ENCODE assay signal across 8 cellular contexts in the genomic region with DNA sequence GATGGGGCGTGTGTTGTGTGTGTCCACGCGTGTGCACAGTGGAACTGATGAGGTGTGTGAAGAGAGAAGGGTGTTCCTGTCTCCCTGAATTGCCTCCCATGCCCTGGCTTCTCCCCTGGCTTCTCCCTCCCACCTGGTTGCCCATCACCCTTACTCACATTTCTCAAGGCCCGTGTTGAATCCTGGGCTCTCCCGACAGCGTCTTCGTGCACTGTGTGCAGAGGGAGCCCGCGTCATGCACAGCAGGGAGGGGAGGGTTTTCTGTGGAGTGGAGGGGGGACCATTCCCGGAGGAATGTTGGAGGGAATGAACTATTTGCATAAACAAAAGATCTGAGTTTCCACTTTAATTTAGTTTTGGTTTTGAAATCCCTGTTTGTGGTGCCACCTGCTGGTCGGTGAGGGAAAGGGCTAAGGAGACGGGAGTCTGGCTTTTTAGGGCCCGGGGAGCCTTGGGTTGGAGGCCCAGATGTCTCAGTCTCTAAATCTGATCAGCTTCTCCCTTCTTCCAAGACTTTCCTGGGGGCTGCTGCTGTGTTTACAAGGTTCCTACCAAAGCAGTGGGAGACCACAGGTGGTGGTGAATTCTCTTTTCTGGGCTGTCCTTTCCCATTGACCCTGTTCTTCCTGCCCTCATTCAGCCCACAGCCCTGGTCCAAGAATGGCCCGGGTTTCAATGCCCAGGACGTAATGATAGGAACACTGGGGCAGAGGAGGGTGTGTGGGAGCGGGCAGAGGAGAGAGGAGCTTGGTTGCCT. TPM values are rescaled to one million over a fixed set of nuclear protein-coding genes. Genes with fewer than 3 reads are reported as not detected.
DNase-seq lines count a peak whose midpoint lies in the region; ATAC-seq, FAIRE-seq and TF ChIP-seq lines count a peak whose summit lies in the region.

A gene (minus strand): TSS at position 217 of the 757 bp plus-strand sequence. CDS start 57 bp downstream, at position 160.

- POLR2A ChIA-PET in A549 (lab: Yijun Ruan, JAX): interaction anchor here (0.6 to 3.6 kb wide), 3 partner anchors 18 to 32 kb away, joined by 3 to 19 read pairs (median 4); a partner anchor contains a TSS

- TF ChIP-seq CTCF in A549 (IDR thresholded peaks at IDR 0.05): peak; percentile 92

- H3K9me3 Mint-ChIP-seq in effector memory CD8-positive, alpha-beta T cell: no peaks in the 10 kb centered on the region
- H3K9me3 Mint-ChIP-seq in memory B cell: no peaks in the 10 kb centered on the region

- WGBS in A549 (ENCODE audit: missing lambda C conversion rate): 24% methylated on average over 16 of the region's 16 CpGs

- H3K4me3 ChIP-seq in A549: peak within 1 kb of the TSS; percentile 37

- peak within 1 kb of the TSS; percentile 79 for H3K4me2 ChIP-seq in A549

- peaks cover 20% of the 10 kb centered on the region; the same call in 2 of the 3 replicates for H3K4me1 ChIP-seq in A549

- peak within 1 kb of the TSS; percentile 85 to 91 for H3K27ac ChIP-seq in A549

- CTCF ChIA-PET in A549 (lab: Yijun Ruan, JAX): interaction anchor here (0.5 to 13.4 kb wide), 23 partner anchors 10 to 161 kb away, joined by 3 to 197 read pairs (median 4); a partner anchor contains a TSS

- peak; percentile 88 to 92 for TF ChIP-seq RAD21 in A549 (conservative IDR thresholded peaks at IDR 0.05 in 1 of 2, IDR thresholded peaks at IDR 0.05 in 1 of 2)

- peaks cover 6 to 10% of the 10 kb centered on the region in 2 donors for H3K27me3 Mint-ChIP-seq in effector memory CD8-positive, alpha-beta T cell
- H3K27me3 Mint-ChIP-seq in memory B cell: peaks cover 5% of the 10 kb centered on the region

- ATAC-seq in A549 (peak; percentile 52 to 80), memory B cell (ENCODE audit: low read depth) (peak; percentile 58), GM19023 (IDR thresholded peaks at IDR 0.05; ENCODE audit: unreplicated experiment) (no peak)
- ATAC-seq in effector memory CD8-positive, alpha-beta T cell (replicated peaks): peak; percentile 76

- FAIRE-seq in A549 (lab: Jason Lieb, UNC): peak; percentile 7
- FAIRE-seq in GM12891 (lab: Jason Lieb, UNC): peak; percentile 87

- no peaks in the 10 kb centered on the region for H3K9me3 ChIP-seq in A549

- TF ChIP-seq POLR2A in A549 (IDR thresholded peaks at IDR 0.05; ENCODE audit: low read length): no peak
- no peak for TF ChIP-seq POLR2A in GM12891 (IDR thresholded peaks at IDR 0.05; ENCODE audit: low read depth, low read length)

- peak within 1 kb of the TSS; percentile 80 to 82 for H3K4me3 Mint-ChIP-seq in effector memory CD8-positive, alpha-beta T cell
- peak within 1 kb of the TSS; percentile 88 for H3K4me3 Mint-ChIP-seq in memory B cell

- H3K27ac Mint-ChIP-seq in effector memory CD8-positive, alpha-beta T cell: peak within 1 kb of the TSS; percentile 41 to 82
- no peak within 1 kb of the TSS for H3K27ac Mint-ChIP-seq in memory B cell

- H3K36me3 Mint-ChIP-seq in effector memory CD8-positive, alpha-beta T cell (ENCODE audit: insufficient read depth): peaks cover 2% of the 10 kb centered on the region
- H3K36me3 Mint-ChIP-seq in memory B cell: no peaks in the 10 kb centered on the region

- no peak for TF ChIP-seq EP300 in A549 (IDR thresholded peaks at IDR 0.05)

- DNase-seq in A549 (ENCODE audit: low read depth in 1 of 2, low spot score in 1 of 2): peak; percentile 69 to 72
- DNase-seq in GM12891 (ENCODE audit: insufficient read length, low spot score): peak; percentile 56
- DNase-seq in NCI-H526 treated with DMSO at 0.1 percent for 48 hours (lab: John Stamatoyannopoulos, UW): peak; percentile 69
- DNase-seq in activated CD8-positive, alpha-beta memory T cell treated with anti-CD3 and anti-CD28 coated beads for 24 hours: peak; percentile 87
- DNase-seq in effector memory CD8-positive, alpha-beta T cell: peak; percentile 57 to 67 (median 66)
- peak; percentile 50 to 58 for DNase-seq in memory B cell (ENCODE audit: low spot score in 2 of 2)
- peak; percentile 60 for DNase-seq in stimulated activated CD8-positive, alpha-beta memory T cell treated with anti-CD3 and anti-CD28 coated beads, Interleukin-12 subunit alpha, Interleukin-12 subunit beta, amount 100 ng/mL, for 1 hour (ENCODE audit: low read depth)

- peaks cover 10 to 12% of the 10 kb centered on the region in 2 donors for H3K4me1 Mint-ChIP-seq in effector memory CD8-positive, alpha-beta T cell (ENCODE audit: low read depth in 2 of 2)
- peaks cover 5% of the 10 kb centered on the region for H3K4me1 Mint-ChIP-seq in memory B cell

TF ChIP-seq in A549, 52 proteins besides CTCF, POLR2A, EP300 and RAD21:
- no peak for TF ChIP-seq HEYL (CRISPR knock-in tag; IDR thresholded peaks at IDR 0.05)
- no peak for TF ChIP-seq KDM1A (IDR thresholded peaks at IDR 0.05; ENCODE audit: low read depth)
- TF ChIP-seq ZC3H11A (IDR thresholded peaks at IDR 0.05): no peak
- peak; percentile 47; the same call in 1 of the 2 replicates for TF ChIP-seq TP53 (CRISPR knock-in tag; IDR thresholded peaks at IDR 0.05)
- no peak for TF ChIP-seq NR3C1 (IDR thresholded peaks at IDR 0.05)
- TF ChIP-seq FOSL2 (IDR thresholded peaks at IDR 0.05): no peak
- 0 out of 2 replicates have a peak, but pooled peaks have one; percentile 3 for TF ChIP-seq FOSL2 (CRISPR knock-in tag; IDR thresholded peaks at IDR 0.05)
- peak; percentile 93 for TF ChIP-seq SMC3 (IDR thresholded peaks at IDR 0.05)
- no peak for TF ChIP-seq ZSCAN20 (CRISPR knock-in tag; IDR thresholded peaks at IDR 0.05)
- TF ChIP-seq, protein P1, sequence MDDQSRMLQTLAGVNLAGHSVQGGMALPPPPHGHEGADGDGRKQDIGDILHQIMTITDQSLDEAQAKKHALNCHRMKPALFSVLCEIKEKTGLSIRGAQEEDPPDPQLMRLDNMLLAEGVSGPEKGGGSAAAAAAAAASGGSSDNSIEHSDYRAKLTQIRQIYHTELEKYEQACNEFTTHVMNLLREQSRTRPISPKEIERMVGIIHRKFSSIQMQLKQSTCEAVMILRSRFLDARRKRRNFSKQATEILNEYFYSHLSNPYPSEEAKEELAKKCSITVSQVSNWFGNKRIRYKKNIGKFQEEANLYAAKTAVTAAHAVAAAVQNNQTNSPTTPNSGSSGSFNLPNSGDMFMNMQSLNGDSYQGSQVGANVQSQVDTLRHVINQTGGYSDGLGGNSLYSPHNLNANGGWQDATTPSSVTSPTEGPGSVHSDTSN (IDR thresholded peaks at IDR 0.05): no peak
- no peak for TF ChIP-seq SREBF2 (IDR thresholded peaks at IDR 0.05)

TF ChIP-seq in GM12891, 5 proteins besides CTCF, POLR2A, EP300 and RAD21:
- TF ChIP-seq SPI1 (IDR thresholded peaks at IDR 0.05; ENCODE audit: low read depth, low read length) (no peak), POLR2AphosphoS5 (IDR thresholded peaks at IDR 0.05; ENCODE audit: low read depth, low read length) (no peak), POU2F2 (IDR thresholded peaks at IDR 0.05; ENCODE audit: low read depth, low read length) (peak; percentile 83; the same call in 1 of the 2 replicates), TAF1 (IDR thresholded peaks at IDR 0.05; ENCODE audit: low read depth, low read length) (no peak)

RNA-seq across cellular contexts. Expression of the gene that starts here (rescaled TPM):
- 36.0 and 57.8 TPM in 2 replicates for polyA plus RNA-seq in A549 (2011; rRNA removed)
- polyA plus RNA-seq in A549 (2012; cell fraction: cytosol; rRNA removed): 18.5 and 25.0 TPM in 2 replicates
- 52.6 and 57.7 TPM in 2 replicates for polyA plus RNA-seq in A549 (2012; cell fraction: nucleus; rRNA removed)
- 24.8 to 40.4 TPM (median 31.4 TPM) in 3 replicates for polyA plus RNA-seq in A549 (2017; fragmentation: RNase III; extraction: RNeasy Plus Mini Kit Qiagen cat#74134 plus additional on column Dnase treatment)
- polyA minus RNA-seq in A549 (2011; rRNA and poly(A)+ RNA removed): 30.6 and 32.9 TPM in 2 replicates
- polyA plus RNA-seq in GM12891 (2012; ENCODE audit: low read depth, missing spikeins): 3.8 TPM
